Comparison of ENCODE assay signal across 8 cellular contexts in genomic region chr17:62477718-62478401, GRCh38. TPM values are rescaled to one million over a fixed set of nuclear protein-coding genes. Genes with fewer than 3 reads are reported as not detected.
DNase-seq lines count a peak whose midpoint lies in the region; TF ChIP-seq lines count a peak whose summit lies in the region.
"Not testable (repeated sequence)": the region's sequence is repeated elsewhere in the genome, so short reads cannot be mapped to it uniquely, and the experiment has no call there.

No MANE protein-coding gene starts in this region.

- H3K4me3 ChIP-seq in GM23248 = peak overlapping the region; percentile 90
- peak overlapping the region; percentile 66 for H3K4me3 ChIP-seq in HUES64 (ENCODE audit: low read length)
- peak overlapping the region in 3 of 4 donors; percentile 30 to 99 (median 34) for H3K4me3 ChIP-seq in adrenal gland
- peak overlapping the region; percentile 93 for H3K4me3 ChIP-seq in cardiac muscle cell
- H3K4me3 ChIP-seq in stomach = peak overlapping the region; percentile 51 to 95 (median 80)

- H3K36me3 Mint-ChIP-seq in neural crest cell (ENCODE audit: low read depth) = not testable (repeated sequence)

- in situ Hi-C loops in GM23248 (cut with MboI) = not testable (repeated sequence)

- H3K4me1 ChIP-seq in GM23248 (ENCODE audit: insufficient read depth); HUES64 (ENCODE audit: insufficient read depth, low read length); cardiac muscle cell (ENCODE audit: low read depth): not testable (repeated sequence)
- H3K4me1 ChIP-seq in adrenal gland (replicated peaks in 1 of 2) (peaks cover 0 to 23% of the 10 kb centered on the region in 2 donors), stomach (peaks cover 17 to 41% (median 33%) of the 10 kb centered on the region in 4 donors)

- H3K27me3 Mint-ChIP-seq in neural crest cell (ENCODE audit: low read depth) = not testable (repeated sequence)

- H3K27ac ChIP-seq in GM23248 (peak overlapping the region; percentile 88; the same call in 1 of the 2 replicates), HUES64 (ENCODE audit: low read depth, low read length) (peak overlapping the region; percentile 65; the same call in 1 of the 2 replicates), adrenal gland (peak overlapping the region; percentile 13 to 99 (median 93)), cardiac muscle cell (peak overlapping the region; percentile 100), stomach (peak overlapping the region; percentile 87 to 98 (median 97))

- DNase-seq in GM03348 (ENCODE audit: low spot score) (peak; percentile 62), GM23248 (peak; percentile 52), T-helper 22 cell (ENCODE audit: low read depth) (peak; percentile 30), adrenal gland (peak in 6 of 7 donors; percentile 20 to 61 (median 39)), cardiac muscle cell (ENCODE audit: low read depth in 1 of 2, low spot score in 1 of 2) (peak in 1 of 2 donors; percentile 6), neural crest cell (ENCODE audit: low read depth, low spot score) (peak; percentile 12), stomach (peak; percentile 37)

- not testable (repeated sequence) for H3K36me3 ChIP-seq in GM23248 (ENCODE audit: low read depth); HUES64 (ENCODE audit: insufficient read depth, low read length); adrenal gland (replicated peaks in 1 of 2); cardiac muscle cell
- H3K36me3 ChIP-seq in stomach = peaks cover 0 to 17% (median 12%) of the 10 kb centered on the region in 4 donors

- not testable (repeated sequence) for H4K20me1 ChIP-seq in GM23248 (ENCODE audit: insufficient read depth)

- intact Hi-C loops in adrenal gland (cut with DNase I); stomach (cut with DNase I; ENCODE audit: low total_unique reads): not testable (repeated sequence)

- peak overlapping the region; percentile 64 for H3K27ac Mint-ChIP-seq in neural crest cell (ENCODE audit: unreplicated experiment)

- not testable (repeated sequence) for TF ChIP-seq EP300 in stomach (IDR thresholded peaks at IDR 0.05)

- peak overlapping the region; percentile 76 for H2AFZ ChIP-seq in GM23248

- H3F3A ChIP-seq in GM23248 (ENCODE audit: insufficient read depth) = peaks cover 15% of the 10 kb centered on the region; the same call in 1 of the 2 replicates

- H3K27me3 ChIP-seq in GM23248 (replicated peaks; ENCODE audit: insufficient read depth); HUES64 (ENCODE audit: insufficient read depth, low read length); adrenal gland; cardiac muscle cell; stomach: not testable (repeated sequence)

- H3K9ac ChIP-seq in GM23248 (peak overlapping the region; percentile 95), HUES64 (ENCODE audit: low read depth, low read length) (peak overlapping the region; percentile 78)

- H3K9me3 ChIP-seq in GM23248 (ENCODE audit: low read depth); HUES64 (ENCODE audit: insufficient read depth, low read depth, low read length); adrenal gland (replicated peaks in 1 of 3); cardiac muscle cell (ENCODE audit: low read depth); stomach: not testable (repeated sequence)

- peak overlapping the region; percentile 90 for H3K4me3 Mint-ChIP-seq in neural crest cell

- not testable (repeated sequence) for H3K9me2 ChIP-seq in GM23248 (ENCODE audit: insufficient read depth)

- H3K4me1 Mint-ChIP-seq in neural crest cell = peaks cover 32% of the 10 kb centered on the region

- not testable (repeated sequence) for TF ChIP-seq POLR2A in adrenal gland (IDR thresholded peaks at IDR 0.05); stomach (IDR thresholded peaks at IDR 0.05)

- WGBS in GM23248 (ENCODE audit: low coverage in 1 of 2, low lambda C conversion rate in 2 of 2, missing lambda C conversion rate in 2 of 2), 2 experiments = 0 to 2% methylated on average over 17 to 54 of the region's 59 CpGs
- WGBS in HUES64 = 3% methylated on average over 59 of the region's 59 CpGs
- 0 to 10% (median 1%) methylated on average over 2 to 59 of the region's 59 CpGs for WGBS in adrenal gland, 4 donors
- WGBS in stomach, 5 donors = 1 to 7% (median 2%) methylated on average over 14 to 59 of the region's 59 CpGs

- H3K9me3 Mint-ChIP-seq in neural crest cell = not testable (repeated sequence)

- not testable (repeated sequence) for TF ChIP-seq CTCF in adrenal gland (IDR thresholded peaks at IDR 0.05); cardiac muscle cell (IDR thresholded peaks at IDR 0.05; ENCODE audit: low read depth, low read length); neural crest cell (conservative IDR thresholded peaks at IDR 0.05); stomach (IDR thresholded peaks at IDR 0.05)

- H3K4me2 ChIP-seq in GM23248 (ENCODE audit: unreplicated experiment) = peak overlapping the region; percentile 67

- H3K79me2 ChIP-seq in GM23248 (ENCODE audit: insufficient read depth) = peaks cover 46% of the 10 kb centered on the region

RNA-seq across cellular contexts. Expression of gene TLK2, which starts 0.8 kb away (rescaled TPM):
- 37.9 and 52.7 TPM in 2 replicates for total RNA-seq in GM23248 (2014; rRNA removed; shearing (Covaris generic))
- 11.4 and 12.6 TPM in 2 replicates for polyA plus RNA-seq in GM23248 (2016; fragmentation: Nextera tagmentation; extraction: Ambion mirVana)
- 34.2 TPM for polyA plus RNA-seq in HUES64 (2013, experiment 1 of 2)
- polyA plus RNA-seq in HUES64 (2013, experiment 2 of 2) = 35.9 TPM
- 10 to 100 TPM; 18.2 to 37.7 (median 31.2) TPM for total RNA-seq in adrenal gland
- polyA plus RNA-seq in adrenal gland = 10 to 100 TPM; 13.2 to 55.9 (median 13.6) TPM
- 27.1 and 43.1 TPM in 2 replicates for total RNA-seq in cardiac muscle cell
- polyA plus RNA-seq in cardiac muscle cell = 36.8 and 37.9 TPM in 2 replicates
- 52.8 and 60.6 TPM in 2 replicates for total RNA-seq in neural crest cell
- total RNA-seq in stomach = 10 to 100 TPM; 14.6 to 75.3 (median 38.2) TPM
- 10 to 100 TPM in 2 of 3 donors, 1 to 10 TPM in 1; 8.6 to 14.1 (median 12.0) TPM for polyA plus RNA-seq in stomach

RNA-seq across cellular contexts. Expression of gene METTL2A, which starts 54.2 kb away (rescaled TPM):
- 13.2 and 22.4 TPM in 2 replicates for total RNA-seq in GM23248 (2014; rRNA removed; shearing (Covaris generic))
- 19.2 and 20.4 TPM in 2 replicates for polyA plus RNA-seq in GM23248 (2016; fragmentation: Nextera tagmentation; extraction: Ambion mirVana)
- 26.9 TPM for polyA plus RNA-seq in HUES64 (2013, experiment 1 of 2)
- polyA plus RNA-seq in HUES64 (2013, experiment 2 of 2) = 28.0 TPM
- 10 to 100 TPM; 11.0 to 29.4 (median 18.3) TPM for total RNA-seq in adrenal gland
- polyA plus RNA-seq in adrenal gland = 10 to 100 TPM in 1 of 3 donors, 1 to 10 TPM in 2; 5.1 to 20.6 (median 5.6) TPM
- total RNA-seq in cardiac muscle cell = 17.4 and 26.1 TPM in 2 replicates
- polyA plus RNA-seq in cardiac muscle cell = 24.2 and 30.8 TPM in 2 replicates
- 43.8 and 44.9 TPM in 2 replicates for total RNA-seq in neural crest cell
- total RNA-seq in stomach = 10 to 100 TPM in 3 of 5 donors, 1 to 10 TPM in 2; 1.4 to 68.3 (median 21.3) TPM
- polyA plus RNA-seq in stomach = 10 to 100 TPM in 1 of 3 donors, 1 to 10 TPM in 2; 8.6 to 10.7 (median 9.9) TPM

Comparison
In these comparisons a context has a peak if more than half of its experiments do, and no peak if none do; other contexts are left out.
1. H3K4me3 ChIP-seq: peak in every context shown above with its lines; median percentile 93 in cardiac muscle cell; 90 in GM23248; 80 in stomach; 66 in HUES64; 34 in adrenal gland.